Comparison of ENCODE assay signal across 21 cellular contexts in genomic region chr18:33594799-33595198, GRCh38. TPM values are rescaled to one million over a fixed set of nuclear protein-coding genes. Genes with fewer than 3 reads are reported as not detected.
"Had no signal": no experiment of that assay in that cellular context is flagged by ENCODE, and none has a peak within 500 bp of the region (broad histone marks: within the 10 kb centered on the region; RNA-seq: fewer than 3 reads in every experiment).

No MANE protein-coding gene starts in this region.

- H3K27ac ChIP-seq: left ventricle myocardium inferior, ovary, right atrium auricular region, right lobe of liver, stomach, thoracic aorta, tibial artery, uterus had no signal

- ATAC-seq: mucosa of descending colon; naive thymus-derived CD4-positive, alpha-beta T cell; natural killer cell treated with Interleukin-12 subunit alpha and Interleukin-12 subunit beta and Interleukin-15 and Interleukin-18, amount 100 ng/mL, for 72 hours; right lobe of liver; stimulated activated naive B cell treated with anti-CD40 and anti-IgM and Interleukin-4, amounts not matched to agents 10 μg/mL and 1 μg/mL and 100 μg/mL, for 72 hours; stimulated activated naive CD8-positive, alpha-beta T cell treated with anti-CD3 and anti-CD28 coated beads, Interleukin-15, Interleukin-2, amounts not matched to agents 100 U/mL and 50 U/mL, for 24 hours had no signal

- H3K27me3 ChIP-seq: ovary, right atrium auricular region, right lobe of liver, stomach, tibial artery, uterus had no signal

- H3K36me3 ChIP-seq: left ventricle myocardium inferior, ovary, right atrium auricular region, right lobe of liver, stomach, thoracic aorta, tibial artery, uterus had no signal

- H3K9me3 ChIP-seq: left ventricle myocardium inferior, mucosa of descending colon, ovary, right atrium auricular region, right lobe of liver, stomach, thoracic aorta, tibial artery, uterus had no signal

- H3K4me1 ChIP-seq: left ventricle myocardium inferior, right atrium auricular region, right lobe of liver, uterus had no signal

- H3K4me3 ChIP-seq: left ventricle myocardium inferior, lung, mucosa of descending colon, ovary, right atrium auricular region, right lobe of liver, stomach, thoracic aorta, tibial artery, uterus had no signal

- DNase-seq: islet precursor cell; left ventricle myocardium inferior; midbrain; mucosa of descending colon; naive thymus-derived CD4-positive, alpha-beta T cell; ovary; right lobe of liver; stimulated activated CD4-positive, alpha-beta T cell treated with anti-CD3 and anti-CD28 coated beads, Interleukin-12 subunit alpha, Interleukin-12 subunit beta, amount 100 ng/mL, for 4 hours; stimulated activated CD4-positive, alpha-beta T cell treated with anti-CD3 and anti-CD28 coated beads, Interleukin-15, amount 100 ng/mL, for 24 hours; stimulated activated CD4-positive, alpha-beta T cell treated with anti-CD3 and anti-CD28 coated beads, Interleukin-2, amount 100 ng/mL, for 24 hours; stimulated activated CD4-positive, alpha-beta T cell treated with anti-CD3 and anti-CD28 coated beads, Interleukin-4, amount 100 ng/mL, for 1 hour; stimulated activated naive B cell treated with anti-CD40 and anti-IgM and Interleukin-4, amounts not matched to agents 10 μg/mL and 1 μg/mL and 100 μg/mL, for 72 hours; stimulated activated naive CD8-positive, alpha-beta T cell treated with anti-CD3 and anti-CD28 coated beads, Interleukin-15, Interleukin-2, amounts not matched to agents 100 U/mL and 50 U/mL, for 24 hours; stomach; tibial artery; uterus had no signal

RNA-seq across cellular contexts. Expression of gene ASXL3, which starts 16.8 kb away (rescaled TPM):
- total RNA-seq: myocyte; naive thymus-derived CD4-positive, alpha-beta T cell; natural killer cell treated with Interleukin-12 subunit alpha and Interleukin-12 subunit beta and Interleukin-15 and Interleukin-18, amount 100 ng/mL, for 72 hours had no signal
- polyA plus RNA-seq: naive thymus-derived CD4-positive, alpha-beta T cell had no signal
